In genomic region chrX:21930986-21931385, GRCh38 we compare ENCODE assay signal across 21 cellular contexts. TPM values are rescaled to one million over a fixed set of nuclear protein-coding genes. Genes with fewer than 3 reads are reported as not detected.
DNase-seq lines count a peak whose midpoint lies in the region; ATAC-seq and TF ChIP-seq lines count a peak whose summit lies in the region.
"Had no signal": no experiment of that assay in that cellular context is flagged by ENCODE, and none has a peak within 500 bp of the region (broad histone marks: within the 10 kb centered on the region; RNA-seq: fewer than 3 reads in every experiment).

No MANE protein-coding gene starts in this region.

- TF ChIP-seq POLR2A in suprapubic skin (IDR thresholded peaks at IDR 0.05), result no peak

- peaks cover 8% of the 10 kb centered on the region for H3K9me3 Mint-ChIP-seq in T-helper 1 cell treated with Interleukin-12 subunit alpha and Interleukin-12 subunit beta and Interleukin-4 antibody, amounts not matched to agents 30 μg/mL and 1 μg/mL, for 36 hours
- peaks cover 7% of the 10 kb centered on the region for H3K9me3 Mint-ChIP-seq in Calu3 (ENCODE audit: low read depth, unreplicated experiment)
- peaks cover 15% of the 10 kb centered on the region for H3K9me3 Mint-ChIP-seq in activated T-helper 2 cell treated with anti-CD3 and anti-CD28 coated beads, Interferon-gamma antibody, Interleukin-2, Interleukin-4, amounts not matched to agents 10 μg/mL and 5 μg/mL and 100 μg/mL, durations not matched to agents 14 hours and 24 hours and 36 hours
- H3K9me3 Mint-ChIP-seq in activated naive CD8-positive, alpha-beta T cell treated with anti-CD3 and anti-CD28 coated beads for 36 hours, result peaks cover 4% of the 10 kb centered on the region

- H3K27me3 Mint-ChIP-seq in T-helper 1 cell treated with Interleukin-12 subunit alpha and Interleukin-12 subunit beta and Interleukin-4 antibody, amounts not matched to agents 30 μg/mL and 1 μg/mL, for 36 hours (ENCODE audit: low read depth), result no peaks in the 10 kb centered on the region
- H3K27me3 Mint-ChIP-seq in Calu3 (ENCODE audit: unreplicated experiment), result no peaks in the 10 kb centered on the region
- H3K27me3 Mint-ChIP-seq in activated T-helper 2 cell treated with anti-CD3 and anti-CD28 coated beads, Interferon-gamma antibody, Interleukin-2, Interleukin-4, amounts not matched to agents 10 μg/mL and 5 μg/mL and 100 μg/mL, durations not matched to agents 14 hours and 24 hours and 36 hours (ENCODE audit: low read depth), result no peaks in the 10 kb centered on the region
- H3K27me3 Mint-ChIP-seq in activated naive CD8-positive, alpha-beta T cell treated with anti-CD3 and anti-CD28 coated beads for 36 hours, result no peaks in the 10 kb centered on the region

- H3K36me3 Mint-ChIP-seq in T-helper 1 cell treated with Interleukin-12 subunit alpha and Interleukin-12 subunit beta and Interleukin-4 antibody, amounts not matched to agents 30 μg/mL and 1 μg/mL, for 36 hours (ENCODE audit: low read depth), result peaks cover 12% of the 10 kb centered on the region
- peaks cover 12% of the 10 kb centered on the region for H3K36me3 Mint-ChIP-seq in Calu3 (ENCODE audit: insufficient read depth, unreplicated experiment)
- peaks cover 12% of the 10 kb centered on the region for H3K36me3 Mint-ChIP-seq in activated T-helper 2 cell treated with anti-CD3 and anti-CD28 coated beads, Interferon-gamma antibody, Interleukin-2, Interleukin-4, amounts not matched to agents 10 μg/mL and 5 μg/mL and 100 μg/mL, durations not matched to agents 14 hours and 24 hours and 36 hours (ENCODE audit: low read depth)
- H3K36me3 Mint-ChIP-seq in activated naive CD8-positive, alpha-beta T cell treated with anti-CD3 and anti-CD28 coated beads for 36 hours, result peaks cover 9% of the 10 kb centered on the region
- H3K36me3 Mint-ChIP-seq: CD8-positive, alpha-beta memory T cell had no signal

- TF ChIP-seq CTCF in Calu3 (IDR thresholded peaks at IDR 0.05; ENCODE audit: unreplicated experiment) (no peak), suprapubic skin (IDR thresholded peaks at IDR 0.05) (no peak)

- WGBS in suprapubic skin, result 62% methylated on average over 1 of the region's 1 CpG

- DNase-seq in T-helper 1 cell, result no peak
- no peak for DNase-seq in Calu3
- no peak for DNase-seq in activated T-helper 2 cell treated with anti-CD3 and anti-CD28 coated beads, Interferon-gamma antibody, Interleukin-2, Interleukin-4, amounts not matched to agents 10 μg/mL and 5 μg/mL and 100 μg/mL, durations not matched to agents 14 hours and 24 hours and 36 hours (ENCODE audit: low spot score)
- DNase-seq in left lobe of liver (ENCODE audit: low spot score), result no peak
- no peak for DNase-seq in HPDE6-E6E7 (ENCODE audit: extremely low spot score)
- DNase-seq in activated naive CD8-positive, alpha-beta T cell treated with anti-CD3 and anti-CD28 coated beads for 36 hours, result no peak
- DNase-seq in suprapubic skin (ENCODE audit: low spot score in 2 of 2), result no peak
- DNase-seq: 8988T; CD8-positive, alpha-beta memory T cell; DMS79 treated with DMSO at 0.1 percent for 48 hours; H9; KBM-7; MV-4-11; NCI-H1417; NCI-H1930; NCI-H446; NK-92 treated with Interleukin-12 subunit alpha and Interleukin-12 subunit beta, amount 100 ng/mL, for 24 hours; SIG-M5 had no signal

- no TSS peak for BruUV-seq in Calu3 (replicated peaks; lab: Mats Ljungman, UMichigan)

- peak; percentile 75 for ATAC-seq in left lobe of liver

- H3K9me3 ChIP-seq in suprapubic skin, result no peaks in the 10 kb centered on the region

- H3K4me3 ChIP-seq in suprapubic skin, result no peak overlapping the region
- H3K4me3 ChIP-seq: BLaER1 treated with 17β-estradiol and CSF1 and Interleukin-3, amounts not matched to agents 10 nM and 100 nM had no signal

- no peaks in the 10 kb centered on the region for H3K36me3 ChIP-seq in suprapubic skin
- H3K36me3 ChIP-seq: BLaER1 treated with 17β-estradiol and CSF1 and Interleukin-3, amounts not matched to agents 10 nM and 100 nM had no signal

- H3K27ac ChIP-seq in suprapubic skin, result no peak overlapping the region
- H3K27ac ChIP-seq: HL-60 had no signal

- no peaks in the 10 kb centered on the region for H3K4me1 ChIP-seq in suprapubic skin

- intact Hi-C loops in Calu3 (cut with micrococcal nuclease; ENCODE audit: unreplicated experiment), result no loop called here
- intact Hi-C loops in activated T-helper 2 cell treated with anti-CD3 and anti-CD28 coated beads, Interferon-gamma antibody, Interleukin-2, Interleukin-4, amounts not matched to agents 10 μg/mL and 5 μg/mL and 100 μg/mL, durations not matched to agents 14 hours and 24 hours and 36 hours (cut with micrococcal nuclease), result loop anchor here (5.0 kb wide), 1 partner anchor 89 kb away; no protein-coding TSS in a partner anchor

- no peak for TF ChIP-seq EP300 in suprapubic skin (IDR thresholded peaks at IDR 0.05)

- peaks cover 29% of the 10 kb centered on the region for H3K4me1 Mint-ChIP-seq in T-helper 1 cell treated with Interleukin-12 subunit alpha and Interleukin-12 subunit beta and Interleukin-4 antibody, amounts not matched to agents 30 μg/mL and 1 μg/mL, for 36 hours (ENCODE audit: low read depth)
- peaks cover 40% of the 10 kb centered on the region for H3K4me1 Mint-ChIP-seq in Calu3 (ENCODE audit: low read depth, unreplicated experiment)
- H3K4me1 Mint-ChIP-seq in activated T-helper 2 cell treated with anti-CD3 and anti-CD28 coated beads, Interferon-gamma antibody, Interleukin-2, Interleukin-4, amounts not matched to agents 10 μg/mL and 5 μg/mL and 100 μg/mL, durations not matched to agents 14 hours and 24 hours and 36 hours (ENCODE audit: low read depth), result peaks cover 38% of the 10 kb centered on the region
- peaks cover 25% of the 10 kb centered on the region for H3K4me1 Mint-ChIP-seq in activated naive CD8-positive, alpha-beta T cell treated with anti-CD3 and anti-CD28 coated beads for 36 hours

- H3K4me3 Mint-ChIP-seq in T-helper 1 cell treated with Interleukin-12 subunit alpha and Interleukin-12 subunit beta and Interleukin-4 antibody, amounts not matched to agents 30 μg/mL and 1 μg/mL, for 36 hours, result no peak overlapping the region
- H3K4me3 Mint-ChIP-seq in Calu3 (ENCODE audit: low read depth, unreplicated experiment), result no peak overlapping the region
- H3K4me3 Mint-ChIP-seq in activated T-helper 2 cell treated with anti-CD3 and anti-CD28 coated beads, Interferon-gamma antibody, Interleukin-2, Interleukin-4, amounts not matched to agents 10 μg/mL and 5 μg/mL and 100 μg/mL, durations not matched to agents 14 hours and 24 hours and 36 hours (ENCODE audit: low read depth), result no peak overlapping the region
- H3K4me3 Mint-ChIP-seq in activated naive CD8-positive, alpha-beta T cell treated with anti-CD3 and anti-CD28 coated beads for 36 hours, result no peak overlapping the region
- H3K4me3 Mint-ChIP-seq: CD8-positive, alpha-beta memory T cell; H9 had no signal

- H3K27me3 ChIP-seq in suprapubic skin, result no peaks in the 10 kb centered on the region
- H3K27me3 ChIP-seq: BLaER1 treated with 17β-estradiol and CSF1 and Interleukin-3, amounts not matched to agents 10 nM and 100 nM had no signal

- H3K27ac Mint-ChIP-seq in T-helper 1 cell treated with Interleukin-12 subunit alpha and Interleukin-12 subunit beta and Interleukin-4 antibody, amounts not matched to agents 30 μg/mL and 1 μg/mL, for 36 hours, result peak overlapping the region; percentile 41
- H3K27ac Mint-ChIP-seq in Calu3 (ENCODE audit: unreplicated experiment), result peak overlapping the region; percentile 50
- H3K27ac Mint-ChIP-seq in activated T-helper 2 cell treated with anti-CD3 and anti-CD28 coated beads, Interferon-gamma antibody, Interleukin-2, Interleukin-4, amounts not matched to agents 10 μg/mL and 5 μg/mL and 100 μg/mL, durations not matched to agents 14 hours and 24 hours and 36 hours, result peak overlapping the region; percentile 65
- H3K27ac Mint-ChIP-seq in activated naive CD8-positive, alpha-beta T cell treated with anti-CD3 and anti-CD28 coated beads for 36 hours, result no peak overlapping the region
- H3K27ac Mint-ChIP-seq: CD8-positive, alpha-beta memory T cell; H9 had no signal

- CTCF ChIA-PET in Calu3 (lab: Charles Lee), result no interaction called here

RNA-seq across cellular contexts. Expression of gene SMS, which starts 9.5 kb away (rescaled TPM):
- total RNA-seq in Calu3 (2022) (215 and 225 TPM in 2 replicates), left lobe of liver (17.8 TPM), suprapubic skin (10 to 100 TPM; 19.0 to 27.3 (median 26.3) TPM)
- 143 TPM in 2 replicates for total RNA-seq in activated T-helper 2 cell treated with anti-CD3 and anti-CD28 coated beads, Interferon-gamma antibody, Interleukin-2, Interleukin-4, amounts not matched to agents 10 μg/mL and 5 μg/mL and 100 μg/mL, durations not matched to agents 14 hours and 24 hours and 36 hours
- 100 to 1,000 TPM; 202 to 206 TPM for total RNA-seq in activated naive CD8-positive, alpha-beta T cell treated with anti-CD3 and anti-CD28 coated beads for 36 hours
